Comparison of ENCODE assay signal across 12 cellular contexts in genomic region chr16:81237282-81237681, GRCh38. TPM values are rescaled to one million over a fixed set of nuclear protein-coding genes. Genes with fewer than 3 reads are reported as not detected.
A peak's percentile ranks its signal among the peaks of the same experiment; 100 is the strongest.
DNase-seq lines count a peak whose midpoint lies in the region; ATAC-seq and TF ChIP-seq lines count a peak whose summit lies in the region.
"Had no signal": no experiment of that assay in that cellular context is flagged by ENCODE, and none has a peak within 500 bp of the region (broad histone marks: within the 10 kb centered on the region; RNA-seq: fewer than 3 reads in every experiment).

No MANE protein-coding gene starts in this region.

- peak; percentile 96 for ATAC-seq in omental fat pad (ENCODE audit: low FRiP score)
- no peak for ATAC-seq in HG02970 (IDR thresholded peaks at IDR 0.05; ENCODE audit: low FRiP score, unreplicated experiment)
- no peak for ATAC-seq in GM21526 (IDR thresholded peaks at IDR 0.05; ENCODE audit: low FRiP score, unreplicated experiment)

- no peaks in the 10 kb centered on the region for H3K36me3 Mint-ChIP-seq in activated CD4-positive, alpha-beta T cell treated with anti-CD3 and anti-CD28 coated beads, Interleukin-2, amount 10 ng/mL, durations not matched to agents 7 days and 5 days (ENCODE audit: low read depth)

- intact Hi-C loops in cardiac septum (cut with DNase I), result loop anchor here (1.0 kb wide), 1 partner anchor 29 kb away; no protein-coding TSS in a partner anchor

- POLR2A ChIA-PET in activated CD4-positive, alpha-beta T cell treated with anti-CD3 and anti-CD28 coated beads, Interleukin-2, amount 10 ng/mL, durations not matched to agents 7 days and 5 days (lab: Charles Lee), result no interaction called here

- CTCF ChIA-PET in activated CD4-positive, alpha-beta T cell treated with anti-CD3 and anti-CD28 coated beads, Interleukin-2, amount 10 ng/mL, durations not matched to agents 7 days and 5 days (lab: Charles Lee), result no interaction called here

- no peak for TF ChIP-seq CTCF in omental fat pad (IDR thresholded peaks at IDR 0.05)

- peaks cover 3% of the 10 kb centered on the region for H3K27me3 Mint-ChIP-seq in activated CD4-positive, alpha-beta T cell treated with anti-CD3 and anti-CD28 coated beads, Interleukin-2, amount 10 ng/mL, durations not matched to agents 7 days and 5 days

- peaks cover 2% of the 10 kb centered on the region for H3K4me1 Mint-ChIP-seq in activated CD4-positive, alpha-beta T cell treated with anti-CD3 and anti-CD28 coated beads, Interleukin-2, amount 10 ng/mL, durations not matched to agents 7 days and 5 days

- no peaks in the 10 kb centered on the region for H3K9me3 Mint-ChIP-seq in activated CD4-positive, alpha-beta T cell treated with anti-CD3 and anti-CD28 coated beads, Interleukin-2, amount 10 ng/mL, durations not matched to agents 7 days and 5 days
- H3K9me3 Mint-ChIP-seq: activated CD4-positive, alpha-beta T cell treated with anti-CD3 and anti-CD28 coated beads, Interleukin-2, amount 10 ng/mL, durations not matched to agents 24 days and 14 days had no signal

- no peak overlapping the region for H3K27ac Mint-ChIP-seq in activated CD4-positive, alpha-beta T cell treated with anti-CD3 and anti-CD28 coated beads, Interleukin-2, amount 10 ng/mL, durations not matched to agents 7 days and 5 days
- H3K27ac Mint-ChIP-seq: activated CD4-positive, alpha-beta T cell treated with anti-CD3 and anti-CD28 coated beads, Interleukin-2, amount 10 ng/mL, durations not matched to agents 24 days and 14 days had no signal

- DNase-seq in Ammon's horn (ENCODE audit: low spot score) (peak; percentile 23), amniotic epithelial cell (ENCODE audit: low read depth) (peak; percentile 50), cardiac septum (ENCODE audit: low spot score) (peak; percentile 80), omental fat pad (ENCODE audit: low spot score) (no peak), SK-N-DZ (ENCODE audit: low spot score) (no peak)
- DNase-seq in activated CD4-positive, alpha-beta T cell treated with anti-CD3 and anti-CD28 coated beads, Interleukin-2, amount 10 ng/mL, durations not matched to agents 7 days and 5 days, result no peak
- DNase-seq: activated CD4-positive, alpha-beta T cell treated with anti-CD3 and anti-CD28 coated beads, Interleukin-2, amount 10 ng/mL, durations not matched to agents 24 days and 14 days; activated naive CD4-positive, alpha-beta T cell treated with anti-CD3 and anti-CD28 coated beads, Interleukin-2, amount 50 U/mL, for 16 hours; BE2C; NCI-H2081 treated with DMSO at 0.1 percent for 48 hours had no signal

- no peak overlapping the region for H3K4me3 Mint-ChIP-seq in activated CD4-positive, alpha-beta T cell treated with anti-CD3 and anti-CD28 coated beads, Interleukin-2, amount 10 ng/mL, durations not matched to agents 7 days and 5 days
- H3K4me3 Mint-ChIP-seq: activated CD4-positive, alpha-beta T cell treated with anti-CD3 and anti-CD28 coated beads, Interleukin-2, amount 10 ng/mL, durations not matched to agents 24 days and 14 days had no signal

RNA-seq across cellular contexts. Expression of gene BCO1, which starts 1.2 kb away (rescaled TPM):
- total RNA-seq in cardiac septum (not detected), omental fat pad (under 1 TPM in 2 of 4 donors, not detected in 2; 0.28 to 0.36 TPM)
- polyA plus RNA-seq in SK-N-DZ (2014; cell fraction: cytosol; rRNA removed), result 0.35 and 0.46 TPM in 2 replicates
- polyA plus RNA-seq in SK-N-DZ (2014; cell fraction: nucleus; rRNA removed), result 0.31 and 0.38 TPM in 2 replicates
- total RNA-seq in activated CD4-positive, alpha-beta T cell treated with anti-CD3 and anti-CD28 coated beads, Interleukin-2, amount 10 ng/mL, durations not matched to agents 7 days and 5 days, result not detected
- total RNA-seq: activated CD4-positive, alpha-beta T cell treated with anti-CD3 and anti-CD28 coated beads, Interleukin-2, amount 10 ng/mL, durations not matched to agents 24 days and 14 days had no signal

Comparison
In these comparisons a context has a peak if more than half of its experiments do, and no peak if none do; other contexts are left out.
1. DNase-seq: peak in Ammon's horn (single experiment), amniotic epithelial cell (single experiment) and cardiac septum (single experiment); none in omental fat pad (single experiment), SK-N-DZ (single experiment) and activated CD4-positive, alpha-beta T cell treated with anti-CD3 and anti-CD28 coated beads, Interleukin-2, amount 10 ng/mL, durations not matched to agents 7 days and 5 days (single experiment).